ENCODE assay signal across 8 cellular contexts in genomic region chr21:9246481-9247289, GRCh38.
DNase-seq lines count a peak whose midpoint lies in the region; ATAC-seq and TF ChIP-seq lines count a peak whose summit lies in the region.
"Not testable (repeated sequence)": the region's sequence is repeated elsewhere in the genome, so short reads cannot be mapped to it uniquely, and the experiment has no call there.

No MANE protein-coding gene starts in this region.

- not testable (repeated sequence) for TF ChIP-seq CTCF in GM23338 (conservative IDR thresholded peaks at IDR 0.05; ENCODE audit: low read depth in 2 of 2); body of pancreas (IDR thresholded peaks at IDR 0.05); omental fat pad (IDR thresholded peaks at IDR 0.05)
- TF ChIP-seq CTCF in suprapubic skin (IDR thresholded peaks at IDR 0.05), result peak in 1 of 2 donors; percentile 10

- H3F3A ChIP-seq in GM23338 (replicated peaks; ENCODE audit: low read depth), result not testable (repeated sequence)

- not testable (repeated sequence) for H3K79me2 ChIP-seq in GM23338 (replicated peaks; ENCODE audit: insufficient read depth)

- not testable (repeated sequence) for TF ChIP-seq POLR2A in body of pancreas (IDR thresholded peaks at IDR 0.05); suprapubic skin (IDR thresholded peaks at IDR 0.05)

- H3K36me3 ChIP-seq in GM23338 (ENCODE audit: insufficient read depth), result peaks cover 11% of the 10 kb centered on the region; the same call in 1 of the 2 replicates
- not testable (repeated sequence) for H3K36me3 ChIP-seq in body of pancreas (replicated peaks in 1 of 2; ENCODE audit: insufficient read depth in 1 of 2, low read depth in 2 of 2); suprapubic skin

- H3K36me3 Mint-ChIP-seq in GM23338 (ENCODE audit: low read depth), result peaks cover 30% of the 10 kb centered on the region
- not testable (repeated sequence) for H3K36me3 Mint-ChIP-seq in T-helper 17 cell (ENCODE audit: low read depth)

- H3K27me3 ChIP-seq in GM23338 (ENCODE audit: insufficient read depth); body of pancreas; suprapubic skin: not testable (repeated sequence)

- H3K27ac Mint-ChIP-seq in GM23338, T-helper 17 cell: not testable (repeated sequence)

- peak; percentile 47 for ATAC-seq in GM18502 (IDR thresholded peaks at IDR 0.05; ENCODE audit: poor library complexity, unreplicated experiment)
- ATAC-seq in GM23338, result not testable (repeated sequence)
- ATAC-seq in HG03175 (IDR thresholded peaks at IDR 0.05; ENCODE audit: unreplicated experiment), result peak; percentile 46
- ATAC-seq in T-helper 17 cell, result peak; percentile 50
- peak; percentile 52 for ATAC-seq in body of pancreas
- peak; percentile 65 for ATAC-seq in left ventricle myocardium superior
- ATAC-seq in omental fat pad (ENCODE audit: low FRiP score), result peak; percentile 79

- not testable (repeated sequence) for DNase-seq in GM23338 (ENCODE audit: low spot score); T-helper 17 cell; left ventricle myocardium superior; omental fat pad (ENCODE audit: low spot score)
- DNase-seq in body of pancreas (peak in 1 of 4 donors; percentile 3), suprapubic skin (ENCODE audit: low spot score in 2 of 2) (peak; percentile 38 to 46)

- H3K27ac ChIP-seq in GM23338 (ENCODE audit: low read depth); body of pancreas; suprapubic skin: not testable (repeated sequence)

- H3K9me2 ChIP-seq in GM23338 (ENCODE audit: insufficient read depth), result not testable (repeated sequence)

- H3K9me3 Mint-ChIP-seq in GM23338, result peaks cover 34% of the 10 kb centered on the region

- 23 to 28% methylated on average over 3 of the region's 3 CpGs for WGBS in body of pancreas, 2 donors
- 60% methylated on average over 3 of the region's 3 CpGs for WGBS in suprapubic skin

- peaks cover 14% of the 10 kb centered on the region for H3K27me3 Mint-ChIP-seq in GM23338 (ENCODE audit: insufficient read depth, low read depth, poor library complexity)
- H3K27me3 Mint-ChIP-seq in T-helper 17 cell, result not testable (repeated sequence)

- H3K4me3 Mint-ChIP-seq in GM23338, T-helper 17 cell: not testable (repeated sequence)

- intact Hi-C loops in body of pancreas (cut with DNase I); left ventricle myocardium superior (cut with micrococcal nuclease): not testable (repeated sequence)

- TF ChIP-seq EP300 in suprapubic skin (IDR thresholded peaks at IDR 0.05), result not testable (repeated sequence)

- H2AFZ ChIP-seq in GM23338, result not testable (repeated sequence)

- H3K4me2 ChIP-seq in GM23338, result not testable (repeated sequence)

- H3K4me1 Mint-ChIP-seq in GM23338, T-helper 17 cell: not testable (repeated sequence)

- peak overlapping the region; percentile 40; the same call in 1 of the 2 replicates for H3K4me3 ChIP-seq in GM23338
- not testable (repeated sequence) for H3K4me3 ChIP-seq in body of pancreas, suprapubic skin

- H3K9me3 ChIP-seq in T-helper 17 cell (ENCODE audit: control insufficient read depth, low read length, poor library complexity, severe bottlenecking) (peaks cover 14% of the 10 kb centered on the region), body of pancreas (peaks cover 0 to 24% (median 0%) of the 10 kb centered on the region in 3 donors), suprapubic skin (peaks cover 18% of the 10 kb centered on the region)

- H4K20me1 ChIP-seq in GM23338 (replicated peaks; ENCODE audit: insufficient read depth), result not testable (repeated sequence)

- H3K4me1 ChIP-seq in GM23338 (ENCODE audit: insufficient read depth); body of pancreas; suprapubic skin: not testable (repeated sequence)
